In genomic region chr6:128350416-128351254, GRCh38 we compare ENCODE assay signal across 1 cellular context.
A peak's percentile ranks its signal among the peaks of the same experiment; 100 is the strongest.
TF ChIP-seq lines count a peak whose summit lies in the region.

No MANE protein-coding gene starts in this region.

TF ChIP-seq in HepG2, 621 proteins besides CTCF, POLR2A, EP300 and RAD21 (continued from another document and continues in another):
- no peak for TF ChIP-seq ZHX1 (CRISPR knock-in tag; IDR thresholded peaks at IDR 0.05; ENCODE audit: low read depth)
- no peak for TF ChIP-seq SRSF9 (IDR thresholded peaks at IDR 0.05; ENCODE audit: borderline replicate concordance, insufficient read depth, low read depth, low read length, poor library complexity, severe bottlenecking)
- TF ChIP-seq, protein P1, sequence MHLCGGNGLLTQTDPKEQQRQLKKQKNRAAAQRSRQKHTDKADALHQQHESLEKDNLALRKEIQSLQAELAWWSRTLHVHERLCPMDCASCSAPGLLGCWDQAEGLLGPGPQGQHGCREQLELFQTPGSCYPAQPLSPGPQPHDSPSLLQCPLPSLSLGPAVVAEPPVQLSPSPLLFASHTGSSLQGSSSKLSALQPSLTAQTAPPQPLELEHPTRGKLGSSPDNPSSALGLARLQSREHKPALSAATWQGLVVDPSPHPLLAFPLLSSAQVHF (CRISPR knock-in tag; IDR thresholded peaks at IDR 0.05): no peak
- no peak for TF ChIP-seq ZNF3 (CRISPR knock-in tag; IDR thresholded peaks at IDR 0.05)
- TF ChIP-seq TEF (CRISPR knock-in tag; IDR thresholded peaks at IDR 0.05): no peak
- TF ChIP-seq ZNF207 (IDR thresholded peaks at IDR 0.05; ENCODE audit: borderline replicate concordance): no peak
- no peak for TF ChIP-seq ATRX (CRISPR knock-in tag; IDR thresholded peaks at IDR 0.05; ENCODE audit: borderline replicate concordance)
- TF ChIP-seq ZNF547 (CRISPR knock-in tag; IDR thresholded peaks at IDR 0.05): no peak
- 0 out of 2 replicates have a peak, but pooled peaks have one; percentile 30 for TF ChIP-seq CREM (IDR thresholded peaks at IDR 0.05)
- TF ChIP-seq CREM (CRISPR knock-in tag; IDR thresholded peaks at IDR 0.05): no peak
- no peak for TF ChIP-seq CBX5 (CRISPR knock-in tag; IDR thresholded peaks at IDR 0.05; ENCODE audit: borderline replicate concordance)
- no peak for TF ChIP-seq NFRKB (IDR thresholded peaks at IDR 0.05)
- no peak for TF ChIP-seq ZKSCAN5 (CRISPR knock-in tag; IDR thresholded peaks at IDR 0.05)
- no peak for TF ChIP-seq ETV5 (CRISPR knock-in tag; IDR thresholded peaks at IDR 0.05; ENCODE audit: borderline replicate concordance)
- no peak for TF ChIP-seq ZNF550 (CRISPR knock-in tag; IDR thresholded peaks at IDR 0.05; ENCODE audit: borderline replicate concordance)
- TF ChIP-seq NCOA2 (CRISPR knock-in tag; IDR thresholded peaks at IDR 0.05): peak; percentile 48
- TF ChIP-seq ZNF720 (CRISPR knock-in tag; IDR thresholded peaks at IDR 0.05): no peak
- TF ChIP-seq SNRNP70 (IDR thresholded peaks at IDR 0.05; ENCODE audit: low read depth, low read length): no peak
- TF ChIP-seq HNRNPH1 (optimal IDR thresholded peaks at IDR 0.05; ENCODE audit: low read depth, low read length): no peak
- no peak for TF ChIP-seq STAG1 (CRISPR knock-in tag; IDR thresholded peaks at IDR 0.05)
- TF ChIP-seq, protein P2, sequence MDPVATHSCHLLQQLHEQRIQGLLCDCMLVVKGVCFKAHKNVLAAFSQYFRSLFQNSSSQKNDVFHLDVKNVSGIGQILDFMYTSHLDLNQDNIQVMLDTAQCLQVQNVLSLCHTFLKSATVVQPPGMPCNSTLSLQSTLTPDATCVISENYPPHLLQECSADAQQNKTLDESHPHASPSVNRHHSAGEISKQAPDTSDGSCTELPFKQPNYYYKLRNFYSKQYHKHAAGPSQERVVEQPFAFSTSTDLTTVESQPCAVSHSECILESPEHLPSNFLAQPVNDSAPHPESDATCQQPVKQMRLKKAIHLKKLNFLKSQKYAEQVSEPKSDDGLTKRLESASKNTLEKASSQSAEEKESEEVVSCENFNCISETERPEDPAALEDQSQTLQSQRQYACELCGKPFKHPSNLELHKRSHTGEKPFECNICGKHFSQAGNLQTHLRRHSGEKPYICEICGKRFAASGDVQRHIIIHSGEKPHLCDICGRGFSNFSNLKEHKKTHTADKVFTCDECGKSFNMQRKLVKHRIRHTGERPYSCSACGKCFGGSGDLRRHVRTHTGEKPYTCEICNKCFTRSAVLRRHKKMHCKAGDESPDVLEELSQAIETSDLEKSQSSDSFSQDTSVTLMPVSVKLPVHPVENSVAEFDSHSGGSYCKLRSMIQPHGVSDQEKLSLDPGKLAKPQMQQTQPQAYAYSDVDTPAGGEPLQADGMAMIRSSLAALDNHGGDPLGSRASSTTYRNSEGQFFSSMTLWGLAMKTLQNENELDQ (CRISPR knock-in tag; IDR thresholded peaks at IDR 0.05; ENCODE audit: borderline replicate concordance): no peak
- TF ChIP-seq, protein P3, sequence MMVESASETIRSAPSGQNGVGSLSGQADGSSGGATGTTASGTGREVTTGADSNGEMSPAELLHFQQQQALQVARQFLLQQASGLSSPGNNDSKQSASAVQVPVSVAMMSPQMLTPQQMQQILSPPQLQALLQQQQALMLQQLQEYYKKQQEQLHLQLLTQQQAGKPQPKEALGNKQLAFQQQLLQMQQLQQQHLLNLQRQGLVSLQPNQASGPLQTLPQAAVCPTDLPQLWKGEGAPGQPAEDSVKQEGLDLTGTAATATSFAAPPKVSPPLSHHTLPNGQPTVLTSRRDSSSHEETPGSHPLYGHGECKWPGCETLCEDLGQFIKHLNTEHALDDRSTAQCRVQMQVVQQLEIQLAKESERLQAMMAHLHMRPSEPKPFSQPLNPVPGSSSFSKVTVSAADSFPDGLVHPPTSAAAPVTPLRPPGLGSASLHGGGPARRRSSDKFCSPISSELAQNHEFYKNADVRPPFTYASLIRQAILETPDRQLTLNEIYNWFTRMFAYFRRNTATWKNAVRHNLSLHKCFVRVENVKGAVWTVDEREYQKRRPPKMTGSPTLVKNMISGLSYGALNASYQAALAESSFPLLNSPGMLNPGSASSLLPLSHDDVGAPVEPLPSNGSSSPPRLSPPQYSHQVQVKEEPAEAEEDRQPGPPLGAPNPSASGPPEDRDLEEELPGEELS (CRISPR knock-in tag; IDR thresholded peaks at IDR 0.05): peak; percentile 64
- no peak for TF ChIP-seq ZNF382 (CRISPR knock-in tag; IDR thresholded peaks at IDR 0.05; ENCODE audit: borderline replicate concordance)
- TF ChIP-seq ZNF260 (CRISPR knock-in tag; IDR thresholded peaks at IDR 0.05; ENCODE audit: borderline replicate concordance, low read depth): no peak
- no peak for TF ChIP-seq SNAPC5 (CRISPR knock-in tag; IDR thresholded peaks at IDR 0.05; ENCODE audit: borderline replicate concordance)
- TF ChIP-seq, protein P4, sequence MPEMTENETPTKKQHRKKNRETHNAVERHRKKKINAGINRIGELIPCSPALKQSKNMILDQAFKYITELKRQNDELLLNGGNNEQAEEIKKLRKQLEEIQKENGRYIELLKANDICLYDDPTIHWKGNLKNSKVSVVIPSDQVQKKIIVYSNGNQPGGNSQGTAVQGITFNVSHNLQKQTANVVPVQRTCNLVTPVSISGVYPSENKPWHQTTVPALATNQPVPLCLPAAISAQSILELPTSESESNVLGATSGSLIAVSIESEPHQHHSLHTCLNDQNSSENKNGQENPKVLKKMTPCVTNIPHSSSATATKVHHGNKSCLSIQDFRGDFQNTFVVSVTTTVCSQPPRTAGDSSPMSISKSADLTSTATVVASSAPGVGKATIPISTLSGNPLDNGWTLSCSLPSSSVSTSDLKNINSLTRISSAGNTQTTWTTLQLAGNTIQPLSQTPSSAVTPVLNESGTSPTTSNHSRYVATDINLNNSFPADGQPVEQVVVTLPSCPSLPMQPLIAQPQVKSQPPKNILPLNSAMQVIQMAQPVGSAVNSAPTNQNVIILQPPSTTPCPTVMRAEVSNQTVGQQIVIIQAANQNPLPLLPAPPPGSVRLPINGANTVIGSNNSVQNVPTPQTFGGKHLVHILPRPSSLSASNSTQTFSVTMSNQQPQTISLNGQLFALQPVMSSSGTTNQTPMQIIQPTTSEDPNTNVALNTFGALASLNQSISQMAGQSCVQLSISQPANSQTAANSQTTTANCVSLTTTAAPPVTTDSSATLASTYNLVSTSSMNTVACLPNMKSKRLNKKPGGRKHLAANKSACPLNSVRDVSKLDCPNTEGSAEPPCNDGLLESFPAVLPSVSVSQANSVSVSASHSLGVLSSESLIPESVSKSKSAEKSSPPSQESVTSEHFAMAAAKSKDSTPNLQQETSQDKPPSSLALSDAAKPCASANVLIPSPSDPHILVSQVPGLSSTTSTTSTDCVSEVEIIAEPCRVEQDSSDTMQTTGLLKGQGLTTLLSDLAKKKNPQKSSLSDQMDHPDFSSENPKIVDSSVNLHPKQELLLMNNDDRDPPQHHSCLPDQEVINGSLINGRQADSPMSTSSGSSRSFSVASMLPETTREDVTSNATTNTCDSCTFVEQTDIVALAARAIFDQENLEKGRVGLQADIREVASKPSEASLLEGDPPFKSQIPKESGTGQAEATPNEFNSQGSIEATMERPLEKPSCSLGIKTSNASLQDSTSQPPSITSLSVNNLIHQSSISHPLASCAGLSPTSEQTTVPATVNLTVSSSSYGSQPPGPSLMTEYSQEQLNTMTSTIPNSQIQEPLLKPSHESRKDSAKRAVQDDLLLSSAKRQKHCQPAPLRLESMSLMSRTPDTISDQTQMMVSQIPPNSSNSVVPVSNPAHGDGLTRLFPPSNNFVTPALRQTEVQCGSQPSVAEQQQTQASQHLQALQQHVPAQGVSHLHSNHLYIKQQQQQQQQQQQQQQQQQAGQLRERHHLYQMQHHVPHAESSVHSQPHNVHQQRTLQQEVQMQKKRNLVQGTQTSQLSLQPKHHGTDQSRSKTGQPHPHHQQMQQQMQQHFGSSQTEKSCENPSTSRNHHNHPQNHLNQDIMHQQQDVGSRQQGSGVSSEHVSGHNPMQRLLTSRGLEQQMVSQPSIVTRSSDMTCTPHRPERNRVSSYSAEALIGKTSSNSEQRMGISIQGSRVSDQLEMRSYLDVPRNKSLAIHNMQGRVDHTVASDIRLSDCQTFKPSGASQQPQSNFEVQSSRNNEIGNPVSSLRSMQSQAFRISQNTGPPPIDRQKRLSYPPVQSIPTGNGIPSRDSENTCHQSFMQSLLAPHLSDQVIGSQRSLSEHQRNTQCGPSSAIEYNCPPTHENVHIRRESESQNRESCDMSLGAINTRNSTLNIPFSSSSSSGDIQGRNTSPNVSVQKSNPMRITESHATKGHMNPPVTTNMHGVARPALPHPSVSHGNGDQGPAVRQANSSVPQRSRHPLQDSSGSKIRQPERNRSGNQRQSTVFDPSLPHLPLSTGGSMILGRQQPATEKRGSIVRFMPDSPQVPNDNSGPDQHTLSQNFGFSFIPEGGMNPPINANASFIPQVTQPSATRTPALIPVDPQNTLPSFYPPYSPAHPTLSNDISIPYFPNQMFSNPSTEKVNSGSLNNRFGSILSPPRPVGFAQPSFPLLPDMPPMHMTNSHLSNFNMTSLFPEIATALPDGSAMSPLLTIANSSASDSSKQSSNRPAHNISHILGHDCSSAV (CRISPR knock-in tag; IDR thresholded peaks at IDR 0.05; ENCODE audit: borderline replicate concordance): no peak
- TF ChIP-seq U2AF2 (IDR thresholded peaks at IDR 0.05; ENCODE audit: low read depth, low read length): no peak
- TF ChIP-seq PREB (CRISPR knock-in tag; IDR thresholded peaks at IDR 0.05): no peak
- TF ChIP-seq HIVEP1 (CRISPR knock-in tag; IDR thresholded peaks at IDR 0.05): no peak
- no peak for TF ChIP-seq HNRNPL (IDR thresholded peaks at IDR 0.05; ENCODE audit: low read depth, low read length)
- peak; percentile 58 for TF ChIP-seq HOMEZ (CRISPR knock-in tag; IDR thresholded peaks at IDR 0.05; ENCODE audit: low read depth)
- TF ChIP-seq ZNF337 (CRISPR knock-in tag; IDR thresholded peaks at IDR 0.05; ENCODE audit: borderline replicate concordance, low read depth): no peak
- TF ChIP-seq ZNF280D (CRISPR knock-in tag; IDR thresholded peaks at IDR 0.05): 0 out of 2 replicates have a peak, but pooled peaks have one; percentile 40
- TF ChIP-seq ASH2L (IDR thresholded peaks at IDR 0.05; ENCODE audit: insufficient read length, low read depth, low read length): no peak
- no peak for TF ChIP-seq RBM22 (optimal IDR thresholded peaks at IDR 0.05; ENCODE audit: low read length)
- no peak for TF ChIP-seq XBP1 (CRISPR knock-in tag; IDR thresholded peaks at IDR 0.05)
